In genomic region chrX:125248931-125249330, GRCh38 we compare ENCODE assay signal across 35 cellular contexts.
"Had no signal": no experiment of that assay in that cellular context is flagged by ENCODE, and none has a peak within 500 bp of the region (broad histone marks: within the 10 kb centered on the region; RNA-seq: fewer than 3 reads in every experiment).

No MANE protein-coding gene starts in this region.

- H3K27ac ChIP-seq: ascending aorta, cardiac muscle cell, VCaP had no signal

- H3K4me1 ChIP-seq: ascending aorta had no signal

- H3K36me3 Mint-ChIP-seq: activated CD4-positive, alpha-beta memory T cell treated with anti-CD3 and anti-CD28 coated beads for 36 hours; activated naive CD4-positive, alpha-beta T cell treated with anti-CD3 and anti-CD28 coated beads, Interleukin-2, amount 10 ng/mL, durations not matched to agents 7 days and 5 days; activated naive CD4-positive, alpha-beta T cell treated with anti-CD3 and anti-CD28 coated beads, Interleukin-2, amount 50 U/mL, for 24 hours; activated naive CD8-positive, alpha-beta T cell; activated naive CD8-positive, alpha-beta T cell treated with anti-CD3 and anti-CD28 coated beads, Interleukin-2, amount 10 ng/mL, durations not matched to agents 7 days and 5 days; brain had no signal

- H3K27ac Mint-ChIP-seq: activated B cell treated with CpG ODN at 0.5 μM for 24 hours; activated CD4-positive, alpha-beta memory T cell treated with anti-CD3 and anti-CD28 coated beads for 36 hours; activated CD4-positive, alpha-beta T cell treated with anti-CD3 and anti-CD28 coated beads, Interleukin-2, amount 10 ng/mL, durations not matched to agents 24 days and 14 days; activated CD8-positive, alpha-beta T cell treated with anti-CD3 and anti-CD28 coated beads for 36 hours; activated naive CD4-positive, alpha-beta T cell treated with anti-CD3 and anti-CD28 coated beads, Interleukin-2, amount 10 ng/mL, durations not matched to agents 7 days and 5 days; activated naive CD4-positive, alpha-beta T cell treated with anti-CD3 and anti-CD28 coated beads, Interleukin-2, amount 50 U/mL, for 24 hours; activated naive CD8-positive, alpha-beta T cell; activated naive CD8-positive, alpha-beta T cell treated with anti-CD3 and anti-CD28 coated beads, Interleukin-2, amount 10 ng/mL, durations not matched to agents 7 days and 5 days; activated naive CD8-positive, alpha-beta T cell treated with anti-CD3 and anti-CD28 coated beads, Interleukin-2, amount 50 U/mL, for 24 hours; activated T-cell treated with anti-CD3 and anti-CD28 coated beads, Interleukin-2, amount 50 U/mL, for 24 hours; activated T-helper 2 cell treated with anti-CD3 and anti-CD28 coated beads, Interferon-gamma antibody, Interleukin-2, Interleukin-4, amounts not matched to agents 10 μg/mL and 5 μg/mL and 100 μg/mL, durations not matched to agents 14 hours and 24 hours and 36 hours; brain; T-helper 1 cell treated with Interleukin-12 subunit alpha and Interleukin-12 subunit beta and Interleukin-4 antibody, amounts not matched to agents 30 μg/mL and 1 μg/mL, for 36 hours; T-helper 2 cell treated with Interferon-gamma antibody and Interleukin-4, amounts not matched to agents 5 μg/mL and 100 μg/mL, for 36 hours had no signal

- H3K9me3 ChIP-seq: ascending aorta had no signal

- ATAC-seq: activated CD8-positive, alpha-beta T cell treated with anti-CD3 and anti-CD28 coated beads for 36 hours; activated naive CD8-positive, alpha-beta T cell treated with anti-CD3 and anti-CD28 coated beads, Interleukin-2, amount 50 U/mL, for 24 hours had no signal

- H3K9me3 Mint-ChIP-seq: activated B cell treated with CpG ODN at 0.5 μM for 24 hours; activated CD4-positive, alpha-beta memory T cell treated with anti-CD3 and anti-CD28 coated beads for 36 hours; activated CD4-positive, alpha-beta T cell treated with anti-CD3 and anti-CD28 coated beads, Interleukin-2, amount 10 ng/mL, durations not matched to agents 24 days and 14 days; activated CD8-positive, alpha-beta T cell treated with anti-CD3 and anti-CD28 coated beads for 36 hours; activated naive CD4-positive, alpha-beta T cell treated with anti-CD3 and anti-CD28 coated beads, Interleukin-2, amount 10 ng/mL, durations not matched to agents 7 days and 5 days; activated naive CD4-positive, alpha-beta T cell treated with anti-CD3 and anti-CD28 coated beads, Interleukin-2, amount 50 U/mL, for 24 hours; activated naive CD8-positive, alpha-beta T cell treated with anti-CD3 and anti-CD28 coated beads, Interleukin-2, amount 10 ng/mL, durations not matched to agents 7 days and 5 days; activated T-cell treated with anti-CD3 and anti-CD28 coated beads, Interleukin-2, amount 50 U/mL, for 24 hours; activated T-helper 2 cell treated with anti-CD3 and anti-CD28 coated beads, Interferon-gamma antibody, Interleukin-2, Interleukin-4, amounts not matched to agents 10 μg/mL and 5 μg/mL and 100 μg/mL, durations not matched to agents 14 hours and 24 hours and 36 hours; central memory CD8-positive, alpha-beta T cell; T-helper 1 cell treated with Interleukin-12 subunit alpha and Interleukin-12 subunit beta and Interleukin-4 antibody, amounts not matched to agents 30 μg/mL and 1 μg/mL, for 36 hours; T-helper 2 cell treated with Interferon-gamma antibody and Interleukin-4, amounts not matched to agents 5 μg/mL and 100 μg/mL, for 36 hours had no signal

- H3K4me3 ChIP-seq: ascending aorta, cardiac muscle cell had no signal

- H3K4me3 Mint-ChIP-seq: activated B cell treated with CpG ODN at 0.5 μM for 24 hours; activated CD4-positive, alpha-beta memory T cell treated with anti-CD3 and anti-CD28 coated beads for 36 hours; activated CD4-positive, alpha-beta T cell treated with anti-CD3 and anti-CD28 coated beads, Interleukin-2, amount 10 ng/mL, durations not matched to agents 24 days and 14 days; activated CD8-positive, alpha-beta T cell treated with anti-CD3 and anti-CD28 coated beads for 36 hours; activated naive CD4-positive, alpha-beta T cell treated with anti-CD3 and anti-CD28 coated beads, Interleukin-2, amount 10 ng/mL, durations not matched to agents 7 days and 5 days; activated naive CD4-positive, alpha-beta T cell treated with anti-CD3 and anti-CD28 coated beads, Interleukin-2, amount 50 U/mL, for 24 hours; activated naive CD8-positive, alpha-beta T cell; activated naive CD8-positive, alpha-beta T cell treated with anti-CD3 and anti-CD28 coated beads, Interleukin-2, amount 10 ng/mL, durations not matched to agents 7 days and 5 days; activated naive CD8-positive, alpha-beta T cell treated with anti-CD3 and anti-CD28 coated beads, Interleukin-2, amount 50 U/mL, for 24 hours; activated T-cell treated with anti-CD3 and anti-CD28 coated beads, Interleukin-2, amount 50 U/mL, for 24 hours; brain; central memory CD8-positive, alpha-beta T cell; T-helper 1 cell treated with Interleukin-12 subunit alpha and Interleukin-12 subunit beta and Interleukin-4 antibody, amounts not matched to agents 30 μg/mL and 1 μg/mL, for 36 hours; T-helper 2 cell treated with Interferon-gamma antibody and Interleukin-4, amounts not matched to agents 5 μg/mL and 100 μg/mL, for 36 hours had no signal

- H3K36me3 ChIP-seq: ascending aorta, cardiac muscle cell had no signal

- H3K27me3 Mint-ChIP-seq: activated B cell treated with CpG ODN at 0.5 μM for 24 hours; activated CD4-positive, alpha-beta memory T cell treated with anti-CD3 and anti-CD28 coated beads for 36 hours; activated CD4-positive, alpha-beta T cell treated with anti-CD3 and anti-CD28 coated beads, Interleukin-2, amount 10 ng/mL, durations not matched to agents 24 days and 14 days; activated naive CD4-positive, alpha-beta T cell treated with anti-CD3 and anti-CD28 coated beads, Interleukin-2, amount 10 ng/mL, durations not matched to agents 7 days and 5 days; activated naive CD8-positive, alpha-beta T cell treated with anti-CD3 and anti-CD28 coated beads, Interleukin-2, amount 10 ng/mL, durations not matched to agents 7 days and 5 days; activated naive CD8-positive, alpha-beta T cell treated with anti-CD3 and anti-CD28 coated beads, Interleukin-2, amount 50 U/mL, for 24 hours; central memory CD8-positive, alpha-beta T cell had no signal

- H3K4me1 Mint-ChIP-seq: activated B cell treated with CpG ODN at 0.5 μM for 24 hours; activated CD4-positive, alpha-beta T cell treated with anti-CD3 and anti-CD28 coated beads, Interleukin-2, amount 10 ng/mL, durations not matched to agents 24 days and 14 days; activated naive CD4-positive, alpha-beta T cell treated with anti-CD3 and anti-CD28 coated beads, Interleukin-2, amount 10 ng/mL, durations not matched to agents 7 days and 5 days; activated naive CD4-positive, alpha-beta T cell treated with anti-CD3 and anti-CD28 coated beads, Interleukin-2, amount 50 U/mL, for 24 hours; activated naive CD8-positive, alpha-beta T cell treated with anti-CD3 and anti-CD28 coated beads, Interleukin-2, amount 10 ng/mL, durations not matched to agents 7 days and 5 days; activated naive CD8-positive, alpha-beta T cell treated with anti-CD3 and anti-CD28 coated beads, Interleukin-2, amount 50 U/mL, for 24 hours; brain; central memory CD8-positive, alpha-beta T cell had no signal

- DNase-seq: activated B cell treated with CpG ODN at 0.5 μM for 24 hours; activated CD4-positive, alpha-beta memory T cell treated with anti-CD3 and anti-CD28 coated beads for 36 hours; activated CD4-positive, alpha-beta T cell treated with anti-CD3 and anti-CD28 coated beads for 4 hours; activated CD4-positive, alpha-beta T cell treated with anti-CD3 and anti-CD28 coated beads, Interleukin-2, amount 10 ng/mL, durations not matched to agents 24 days and 14 days; activated CD4-positive, alpha-beta T cell treated with anti-CD3 and anti-CD28 coated beads, Interleukin-2, amount 50 U/mL, for 1 hour; activated CD4-positive, alpha-beta T cell treated with anti-CD3 and anti-CD28 coated beads, Interleukin-2, amount 50 U/mL, for 4 hours; activated CD4-positive, CD25-positive, alpha-beta regulatory T cell treated with anti-CD3 and anti-CD28 coated beads, Interleukin-2, amount 50 U/mL, for 72 hours; activated CD8-positive, alpha-beta memory T cell treated with anti-CD3 and anti-CD28 coated beads, Interleukin-2, amount 50 U/mL, for 4 hours; activated CD8-positive, alpha-beta T cell treated with anti-CD3 and anti-CD28 coated beads for 36 hours; activated effector memory CD4-positive, alpha-beta T cell treated with Interleukin-2 at 50 U/mL for 16 hours; activated gamma-delta T cell; activated naive CD4-positive, alpha-beta T cell treated with anti-CD3 and anti-CD28 coated beads, Interleukin-2, amount 10 ng/mL, durations not matched to agents 7 days and 5 days; activated naive CD4-positive, alpha-beta T cell treated with Interleukin-2 at 50 U/mL for 16 hours; activated naive CD8-positive, alpha-beta T cell treated with anti-CD3 and anti-CD28 coated beads, Interleukin-2, amount 10 ng/mL, durations not matched to agents 7 days and 5 days; activated naive CD8-positive, alpha-beta T cell treated with anti-CD3 and anti-CD28 coated beads, Interleukin-2, amount 50 U/mL, for 24 hours; activated T-cell treated with anti-CD3 and anti-CD28 coated beads for 4 hours; activated T-cell treated with anti-CD3 and anti-CD28 coated beads, Interleukin-2, amount 50 U/mL, for 24 hours; activated T-cell treated with anti-CD3 and anti-CD28 coated beads, Interleukin-2, amount 50 U/mL, for 48 hours; amygdala; anterior cingulate cortex; caudate nucleus; cerebellar nuclear complex; T-helper 1 cell; T-helper 2 cell; T-helper 9 cell had no signal

- H3K27me3 ChIP-seq: ascending aorta, cardiac muscle cell had no signal
